34 cellular contexts compared by ENCODE assay signal in the genomic region with DNA sequence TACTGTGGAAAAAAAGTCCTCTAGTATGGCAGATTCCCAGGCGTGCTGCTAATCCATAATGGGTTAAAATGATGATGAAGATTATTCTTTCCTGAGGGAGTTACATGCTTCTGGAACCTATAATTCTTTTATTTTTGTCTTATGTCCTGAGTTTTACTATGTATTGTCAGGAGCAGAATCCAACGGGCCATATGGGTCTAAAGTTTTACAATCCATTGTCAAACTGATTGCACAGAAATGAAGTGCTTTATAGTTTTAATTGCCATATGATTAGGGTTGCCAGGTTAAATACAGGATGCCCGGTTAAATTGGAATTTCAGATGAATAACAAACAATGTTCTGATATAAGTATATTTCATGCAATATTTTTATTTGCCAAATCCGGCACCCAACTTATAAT.
"Had no signal": no experiment of that assay in that cellular context is flagged by ENCODE, and none has a peak within 500 bp of the region (broad histone marks: within the 10 kb centered on the region; RNA-seq: fewer than 3 reads in every experiment).

No MANE protein-coding gene starts in this region.

- DNase-seq: Karpas-422, Kasumi-1, KG1, MG63, MM.1S, MV-4-11, NCI-H1048, NCI-H1092, NCI-H1092 treated with DMSO at 0.1 percent for 48 hours, NCI-H1105, NCI-H1105 treated with DMSO at 0.1 percent for 48 hours, NCI-H1417, NCI-H1417 treated with DMSO at 0.1 percent for 48 hours, NCI-H1436, NCI-H1436 treated with DMSO at 0.1 percent for 48 hours, NCI-H146, NCI-H1694, NCI-H1694 treated with DMSO at 0.1 percent for 48 hours, NCI-H187, NCI-H187 treated with DMSO at 0.1 percent for 48 hours, NCI-H1930, NCI-H2029, NCI-H2029 treated with DMSO at 0.1 percent for 48 hours, NCI-H2081, NCI-H2081 treated with DMSO at 0.1 percent for 48 hours, NCI-H2107, NCI-H2171, NCI-H2171 treated with DMSO at 0.1 percent for 48 hours, NCI-H2227 treated with DMSO at 0.1 percent for 48 hours, NCI-H226, NCI-H345, NCI-H446, NCI-H446 treated with DMSO at 0.1 percent for 48 hours had no signal

- H3K4me3 ChIP-seq: MG63 had no signal

- H3K27ac ChIP-seq: KMS-11 had no signal

- H3K9ac ChIP-seq: KMS-11 had no signal

- H3K36me3 ChIP-seq: MG63 had no signal

- H3K9me3 ChIP-seq: MG63 had no signal
